In the genomic region with DNA sequence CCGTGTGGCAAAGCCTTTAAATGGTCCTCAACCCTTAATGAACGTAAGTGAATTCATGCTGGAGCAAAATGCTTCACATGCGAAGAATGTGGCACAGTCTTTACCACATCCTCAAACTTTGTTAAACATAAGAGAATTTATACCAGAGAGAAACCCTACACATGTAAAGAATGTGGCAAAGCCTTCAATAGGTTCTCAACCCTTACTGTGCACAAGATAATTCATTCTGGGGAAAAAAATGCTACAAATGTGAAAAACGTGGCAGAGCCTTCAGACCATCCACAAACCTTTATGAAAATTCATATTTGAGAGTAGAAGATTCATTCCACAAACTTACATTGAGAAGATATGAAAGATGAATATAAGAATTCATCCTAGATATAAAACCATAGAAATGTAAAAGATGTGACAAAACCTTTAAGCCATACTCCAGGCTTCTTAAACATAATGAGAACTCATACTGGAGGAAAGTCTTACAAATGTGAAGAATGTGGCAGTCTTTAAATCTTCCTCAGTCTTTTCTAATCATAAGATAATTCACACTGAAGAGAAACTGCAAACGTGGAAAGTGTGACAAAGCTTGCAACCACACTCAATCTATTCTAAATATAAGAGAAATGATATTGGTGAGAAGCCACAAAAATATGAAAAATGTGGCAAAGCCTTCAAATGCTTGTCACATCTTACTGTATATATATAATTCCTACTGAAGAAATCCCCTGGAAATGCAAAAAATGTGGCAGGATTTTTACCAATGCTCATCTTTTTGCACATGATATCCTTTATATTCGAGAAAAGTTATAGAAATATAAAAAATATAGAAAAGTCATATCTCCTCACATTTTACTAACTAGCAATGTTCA, we compare ENCODE assay signal across 2 cellular contexts.
TF ChIP-seq lines count a peak whose summit lies in the region.

No MANE protein-coding gene starts in this region.

TF ChIP-seq in liver, 16 proteins besides CTCF, POLR2A, EP300 and RAD21:
- TF ChIP-seq GABPA (IDR thresholded peaks at IDR 0.05 in 1 of 2, conservative IDR thresholded peaks at IDR 0.05 in 1 of 2), result no peak
- TF ChIP-seq JUND (IDR thresholded peaks at IDR 0.05), result no peak
- TF ChIP-seq EGR1 (IDR thresholded peaks at IDR 0.05; ENCODE audit: low read depth in 2 of 2), result no peak
- TF ChIP-seq HNF4G (IDR thresholded peaks at IDR 0.05), result no peak
TF ChIP-seq in liver: peak in this region for 0.

TF ChIP-seq in HepG2, 621 proteins besides CTCF, POLR2A, EP300 and RAD21:
- TF ChIP-seq, protein P1, sequence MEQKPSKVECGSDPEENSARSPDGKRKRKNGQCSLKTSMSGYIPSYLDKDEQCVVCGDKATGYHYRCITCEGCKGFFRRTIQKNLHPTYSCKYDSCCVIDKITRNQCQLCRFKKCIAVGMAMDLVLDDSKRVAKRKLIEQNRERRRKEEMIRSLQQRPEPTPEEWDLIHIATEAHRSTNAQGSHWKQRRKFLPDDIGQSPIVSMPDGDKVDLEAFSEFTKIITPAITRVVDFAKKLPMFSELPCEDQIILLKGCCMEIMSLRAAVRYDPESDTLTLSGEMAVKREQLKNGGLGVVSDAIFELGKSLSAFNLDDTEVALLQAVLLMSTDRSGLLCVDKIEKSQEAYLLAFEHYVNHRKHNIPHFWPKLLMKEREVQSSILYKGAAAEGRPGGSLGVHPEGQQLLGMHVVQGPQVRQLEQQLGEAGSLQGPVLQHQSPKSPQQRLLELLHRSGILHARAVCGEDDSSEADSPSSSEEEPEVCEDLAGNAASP (CRISPR knock-in tag; IDR thresholded peaks at IDR 0.05; ENCODE audit: borderline replicate concordance), result no peak
- TF ChIP-seq ZNF562 (CRISPR knock-in tag; IDR thresholded peaks at IDR 0.05; ENCODE audit: borderline replicate concordance), result no peak
- TF ChIP-seq, protein P2, sequence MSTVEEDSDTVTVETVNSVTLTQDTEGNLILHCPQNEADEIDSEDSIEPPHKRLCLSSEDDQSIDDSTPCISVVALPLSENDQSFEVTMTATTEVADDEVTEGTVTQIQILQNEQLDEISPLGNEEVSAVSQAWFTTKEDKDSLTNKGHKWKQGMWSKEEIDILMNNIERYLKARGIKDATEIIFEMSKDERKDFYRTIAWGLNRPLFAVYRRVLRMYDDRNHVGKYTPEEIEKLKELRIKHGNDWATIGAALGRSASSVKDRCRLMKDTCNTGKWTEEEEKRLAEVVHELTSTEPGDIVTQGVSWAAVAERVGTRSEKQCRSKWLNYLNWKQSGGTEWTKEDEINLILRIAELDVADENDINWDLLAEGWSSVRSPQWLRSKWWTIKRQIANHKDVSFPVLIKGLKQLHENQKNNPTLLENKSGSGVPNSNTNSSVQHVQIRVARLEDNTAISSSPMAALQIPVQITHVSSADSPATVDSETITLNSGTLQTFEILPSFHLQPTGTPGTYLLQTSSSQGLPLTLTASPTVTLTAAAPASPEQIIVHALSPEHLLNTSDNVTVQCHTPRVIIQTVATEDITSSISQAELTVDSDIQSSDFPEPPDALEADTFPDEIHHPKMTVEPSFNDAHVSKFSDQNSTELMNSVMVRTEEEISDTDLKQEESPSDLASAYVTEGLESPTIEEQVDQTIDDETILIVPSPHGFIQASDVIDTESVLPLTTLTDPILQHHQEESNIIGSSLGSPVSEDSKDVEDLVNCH (CRISPR knock-in tag; IDR thresholded peaks at IDR 0.05), result no peak
- TF ChIP-seq, protein P3, sequence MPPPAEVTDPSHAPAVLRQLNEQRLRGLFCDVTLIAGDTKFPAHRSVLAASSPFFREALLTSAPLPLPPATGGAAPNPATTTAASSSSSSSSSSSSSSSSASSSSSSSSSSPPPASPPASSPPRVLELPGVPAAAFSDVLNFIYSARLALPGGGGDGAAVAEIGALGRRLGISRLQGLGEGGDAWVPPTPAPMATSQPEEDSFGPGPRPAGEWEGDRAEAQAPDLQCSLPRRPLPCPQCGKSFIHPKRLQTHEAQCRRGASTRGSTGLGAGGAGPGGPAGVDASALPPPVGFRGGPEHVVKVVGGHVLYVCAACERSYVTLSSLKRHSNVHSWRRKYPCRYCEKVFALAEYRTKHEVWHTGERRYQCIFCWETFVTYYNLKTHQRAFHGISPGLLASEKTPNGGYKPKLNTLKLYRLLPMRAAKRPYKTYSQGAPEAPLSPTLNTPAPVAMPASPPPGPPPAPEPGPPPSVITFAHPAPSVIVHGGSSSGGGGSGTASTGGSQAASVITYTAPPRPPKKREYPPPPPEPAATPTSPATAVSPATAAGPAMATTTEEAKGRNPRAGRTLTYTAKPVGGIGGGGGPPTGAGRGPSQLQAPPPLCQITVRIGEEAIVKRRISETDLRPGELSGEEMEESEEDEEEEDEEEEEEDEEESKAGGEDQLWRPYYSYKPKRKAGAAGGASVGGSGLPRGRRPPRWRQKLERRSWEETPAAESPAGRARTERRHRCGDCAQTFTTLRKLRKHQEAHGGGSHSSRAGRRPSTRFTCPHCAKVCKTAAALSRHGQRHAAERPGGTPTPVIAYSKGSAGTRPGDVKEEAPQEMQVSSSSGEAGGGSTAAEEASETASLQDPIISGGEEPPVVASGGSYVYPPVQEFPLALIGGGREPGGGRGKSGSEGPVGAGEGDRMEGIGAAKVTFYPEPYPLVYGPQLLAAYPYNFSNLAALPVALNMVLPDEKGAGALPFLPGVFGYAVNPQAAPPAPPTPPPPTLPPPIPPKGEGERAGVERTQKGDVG (CRISPR knock-in tag; IDR thresholded peaks at IDR 0.05; ENCODE audit: borderline replicate concordance), result no peak
- TF ChIP-seq, protein P4, sequence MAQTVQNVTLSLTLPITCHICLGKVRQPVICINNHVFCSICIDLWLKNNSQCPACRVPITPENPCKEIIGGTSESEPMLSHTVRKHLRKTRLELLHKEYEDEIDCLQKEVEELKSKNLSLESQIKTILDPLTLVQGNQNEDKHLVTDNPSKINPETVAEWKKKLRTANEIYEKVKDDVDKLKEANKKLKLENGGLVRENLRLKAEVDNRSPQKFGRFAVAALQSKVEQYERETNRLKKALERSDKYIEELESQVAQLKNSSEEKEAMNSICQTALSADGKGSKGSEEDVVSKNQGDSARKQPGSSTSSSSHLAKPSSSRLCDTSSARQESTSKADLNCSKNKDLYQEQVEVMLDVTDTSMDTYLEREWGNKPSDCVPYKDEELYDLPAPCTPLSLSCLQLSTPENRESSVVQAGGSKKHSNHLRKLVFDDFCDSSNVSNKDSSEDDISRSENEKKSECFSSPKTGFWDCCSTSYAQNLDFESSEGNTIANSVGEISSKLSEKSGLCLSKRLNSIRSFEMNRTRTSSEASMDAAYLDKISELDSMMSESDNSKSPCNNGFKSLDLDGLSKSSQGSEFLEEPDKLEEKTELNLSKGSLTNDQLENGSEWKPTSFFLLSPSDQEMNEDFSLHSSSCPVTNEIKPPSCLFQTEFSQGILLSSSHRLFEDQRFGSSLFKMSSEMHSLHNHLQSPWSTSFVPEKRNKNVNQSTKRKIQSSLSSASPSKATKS (CRISPR knock-in tag; IDR thresholded peaks at IDR 0.05), result no peak
